22 cellular contexts compared by ENCODE assay signal in genomic region chr12:24244801-24245200, GRCh38.
A peak's percentile ranks its signal among the peaks of the same experiment; 100 is the strongest.
DNase-seq lines count a peak whose midpoint lies in the region; ATAC-seq and TF ChIP-seq lines count a peak whose summit lies in the region.
"Had no signal": no experiment of that assay in that cellular context is flagged by ENCODE, and none has a peak within 500 bp of the region (broad histone marks: within the 10 kb centered on the region; RNA-seq: fewer than 3 reads in every experiment).

No MANE protein-coding gene starts in this region.

- TF ChIP-seq CTCF in WTC11 (IDR thresholded peaks at IDR 0.05) (no peak), CD14-positive monocyte (IDR thresholded peaks at IDR 0.05) (no peak)

- no peak overlapping the region for H2BK15ac ChIP-seq in mesendoderm (replicated peaks; ENCODE audit: low read depth)

- no peak overlapping the region for H3K56ac ChIP-seq in mesendoderm (ENCODE audit: low read length)

- no peak overlapping the region for H3K18ac ChIP-seq in mesendoderm (ENCODE audit: low read length)

- H3K23ac ChIP-seq in mesendoderm (ENCODE audit: low read length): no peak overlapping the region

- ATAC-seq in WTC11: peak; percentile 61
- ATAC-seq: activated T-cell treated with anti-CD3 and anti-CD28 coated beads, Interleukin-2, amount 50 U/mL, for 72 hours had no signal

- no peaks in the 10 kb centered on the region for H3K36me3 Mint-ChIP-seq in WTC11
- no peaks in the 10 kb centered on the region for H3K36me3 Mint-ChIP-seq in CD14-positive monocyte

- peaks cover 57% of the 10 kb centered on the region for H3K4me1 Mint-ChIP-seq in WTC11
- no peaks in the 10 kb centered on the region for H3K4me1 Mint-ChIP-seq in CD14-positive monocyte
- H3K4me1 Mint-ChIP-seq: nephron had no signal

- no peaks in the 10 kb centered on the region for H3K4me1 ChIP-seq in mesendoderm (ENCODE audit: control insufficient read depth, low read depth, low read length)
- H3K4me1 ChIP-seq: stomach, transverse colon had no signal

- no peaks in the 10 kb centered on the region for H3K9me3 Mint-ChIP-seq in WTC11
- H3K9me3 Mint-ChIP-seq in CD14-positive monocyte: peaks cover 0 to 3% (median 1%) of the 10 kb centered on the region in 7 donors
- H3K9me3 Mint-ChIP-seq: activated T-cell treated with anti-CD3 and anti-CD28 coated beads, Interleukin-2, amount 50 U/mL, for 72 hours; nephron had no signal

- CTCF ChIA-PET in WTC11 (lab: Charles Lee): no interaction called here

- H2BK5ac ChIP-seq in mesendoderm (ENCODE audit: low read length): no peak overlapping the region

- H3K36me3 ChIP-seq in mesendoderm (ENCODE audit: control insufficient read depth, insufficient read depth, low read length): no peaks in the 10 kb centered on the region
- H3K36me3 ChIP-seq: BLaER1 treated with 17β-estradiol and CSF1 and Interleukin-3, amounts not matched to agents 10 nM and 100 nM; stomach; transverse colon had no signal

- POLR2A ChIA-PET in WTC11 (lab: Charles Lee): no interaction called here

- H3K4me3 Mint-ChIP-seq in WTC11 (no peak overlapping the region), CD14-positive monocyte (no peak overlapping the region)
- H3K4me3 Mint-ChIP-seq: activated T-cell treated with anti-CD3 and anti-CD28 coated beads, Interleukin-2, amount 50 U/mL, for 72 hours; nephron had no signal

- no peak overlapping the region for H4K8ac ChIP-seq in mesendoderm (ENCODE audit: low read depth, low read length)

- H2BK120ac ChIP-seq in mesendoderm (ENCODE audit: low read depth, low read length): no peak overlapping the region

- H3K4me3 ChIP-seq in mesendoderm (ENCODE audit: low read length): no peak overlapping the region
- H3K4me3 ChIP-seq: BLaER1 treated with 17β-estradiol and CSF1 and Interleukin-3, amounts not matched to agents 10 nM and 100 nM; skin epidermis; stomach; transverse colon had no signal

- no peak overlapping the region for H2AK5ac ChIP-seq in mesendoderm (ENCODE audit: low read length)

- no peaks in the 10 kb centered on the region for H3K27me3 ChIP-seq in mesendoderm (ENCODE audit: insufficient read depth, low read length, poor library complexity)
- H3K27me3 ChIP-seq: BLaER1 treated with 17β-estradiol and CSF1 and Interleukin-3, amounts not matched to agents 10 nM and 100 nM; stomach; transverse colon had no signal

- no peaks in the 10 kb centered on the region for H3K79me1 ChIP-seq in mesendoderm (ENCODE audit: low read length)

- H3K9ac ChIP-seq in mesendoderm (ENCODE audit: low read length): no peak overlapping the region
- H3K9ac ChIP-seq: BLaER1 treated with 17β-estradiol and CSF1 and Interleukin-3, amounts not matched to agents 10 nM and 100 nM had no signal

- no peaks in the 10 kb centered on the region for H3K79me2 ChIP-seq in mesendoderm (ENCODE audit: control insufficient read depth, insufficient read depth, low read length)

- H3K27ac Mint-ChIP-seq in WTC11: peak overlapping the region; percentile 75; the same call in 1 of the 2 replicates
- H3K27ac Mint-ChIP-seq in CD14-positive monocyte: no peak overlapping the region
- H3K27ac Mint-ChIP-seq: activated T-cell treated with anti-CD3 and anti-CD28 coated beads, Interleukin-2, amount 50 U/mL, for 72 hours; nephron had no signal

- H3K4me2 ChIP-seq in mesendoderm (ENCODE audit: low read length): no peak overlapping the region
- H3K4me2 ChIP-seq: BLaER1 treated with 17β-estradiol and CSF1 and Interleukin-3, amounts not matched to agents 10 nM and 100 nM had no signal

- WGBS in mesendoderm (ENCODE audit: extremely low coverage, insufficient coverage, low lambda C conversion rate): no CpG with 5 or more reads among the region's 3 CpGs

- DNase-seq in HPDE6-E6E7 (ENCODE audit: extremely low spot score): peak; percentile 43
- DNase-seq in NCI-H1930 (lab: John Stamatoyannopoulos, UW): peak; percentile 56 to 74
- no peak for DNase-seq in WTC11 (ENCODE audit: low spot score)
- peak; percentile 39 for DNase-seq in mesendoderm
- no peak for DNase-seq in CD14-positive monocyte (ENCODE audit: low spot score)
- DNase-seq in hippocampal formation (lab: John Stamatoyannopoulos, UW): no peak
- DNase-seq in RPMI8226: no peak
- DNase-seq: activated CD4-positive, alpha-beta T cell treated with anti-CD3 and anti-CD28 coated beads, Interleukin-2, amount 50 U/mL, for 1 hour; activated naive CD4-positive, alpha-beta T cell; activated T-cell treated with anti-CD3 and anti-CD28 coated beads, Interleukin-2, amount 50 U/mL, for 72 hours; COR-L47; MV-4-11; NCI-H2029 treated with DMSO at 0.1 percent for 48 hours; NCI-H446; SHP77; stimulated activated CD4-positive, alpha-beta T cell treated with anti-CD3 and anti-CD28 coated beads, Interleukin-1b, Interleukin-23, amount 100 ng/mL, for 48 hours; stomach; T-helper 9 cell; transverse colon had no signal

- H3K4ac ChIP-seq in mesendoderm (ENCODE audit: low read depth, low read length): no peak overlapping the region

- no peak overlapping the region for H4K5ac ChIP-seq in mesendoderm (ENCODE audit: low read length)

- H3K27me3 Mint-ChIP-seq in WTC11 (ENCODE audit: low read depth): no peaks in the 10 kb centered on the region
- no peaks in the 10 kb centered on the region for H3K27me3 Mint-ChIP-seq in CD14-positive monocyte (ENCODE audit: low read depth in 3 of 3)

- intact Hi-C loops in CD14-positive monocyte (cut with micrococcal nuclease): no loop called here

- no peak overlapping the region for H3K27ac ChIP-seq in mesendoderm (ENCODE audit: low read depth, low read length)
- H3K27ac ChIP-seq: BLaER1 treated with 17β-estradiol and CSF1 and Interleukin-3, amounts not matched to agents 10 nM and 100 nM; skin epidermis; stomach; transverse colon had no signal

TF ChIP-seq in WTC11, 78 proteins besides CTCF, POLR2A, EP300 and RAD21:
- TF ChIP-seq ZNF671 (CRISPR knock-in tag; IDR thresholded peaks at IDR 0.05) (no peak), ZNF121 (CRISPR knock-in tag; IDR thresholded peaks at IDR 0.05) (no peak), E2F1 (CRISPR knock-in tag; IDR thresholded peaks at IDR 0.05) (no peak), SMAD4 (CRISPR knock-in tag; IDR thresholded peaks at IDR 0.05) (no peak), NR2C2 (CRISPR knock-in tag; IDR thresholded peaks at IDR 0.05) (no peak), ZNF138 (CRISPR knock-in tag; conservative IDR thresholded peaks at IDR 0.05) (no peak)
- TF ChIP-seq, protein P1, sequence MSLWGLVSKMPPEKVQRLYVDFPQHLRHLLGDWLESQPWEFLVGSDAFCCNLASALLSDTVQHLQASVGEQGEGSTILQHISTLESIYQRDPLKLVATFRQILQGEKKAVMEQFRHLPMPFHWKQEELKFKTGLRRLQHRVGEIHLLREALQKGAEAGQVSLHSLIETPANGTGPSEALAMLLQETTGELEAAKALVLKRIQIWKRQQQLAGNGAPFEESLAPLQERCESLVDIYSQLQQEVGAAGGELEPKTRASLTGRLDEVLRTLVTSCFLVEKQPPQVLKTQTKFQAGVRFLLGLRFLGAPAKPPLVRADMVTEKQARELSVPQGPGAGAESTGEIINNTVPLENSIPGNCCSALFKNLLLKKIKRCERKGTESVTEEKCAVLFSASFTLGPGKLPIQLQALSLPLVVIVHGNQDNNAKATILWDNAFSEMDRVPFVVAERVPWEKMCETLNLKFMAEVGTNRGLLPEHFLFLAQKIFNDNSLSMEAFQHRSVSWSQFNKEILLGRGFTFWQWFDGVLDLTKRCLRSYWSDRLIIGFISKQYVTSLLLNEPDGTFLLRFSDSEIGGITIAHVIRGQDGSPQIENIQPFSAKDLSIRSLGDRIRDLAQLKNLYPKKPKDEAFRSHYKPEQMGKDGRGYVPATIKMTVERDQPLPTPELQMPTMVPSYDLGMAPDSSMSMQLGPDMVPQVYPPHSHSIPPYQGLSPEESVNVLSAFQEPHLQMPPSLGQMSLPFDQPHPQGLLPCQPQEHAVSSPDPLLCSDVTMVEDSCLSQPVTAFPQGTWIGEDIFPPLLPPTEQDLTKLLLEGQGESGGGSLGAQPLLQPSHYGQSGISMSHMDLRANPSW (CRISPR knock-in tag; conservative IDR thresholded peaks at IDR 0.05; ENCODE audit: low read depth): no peak
- TF ChIP-seq, protein P2, sequence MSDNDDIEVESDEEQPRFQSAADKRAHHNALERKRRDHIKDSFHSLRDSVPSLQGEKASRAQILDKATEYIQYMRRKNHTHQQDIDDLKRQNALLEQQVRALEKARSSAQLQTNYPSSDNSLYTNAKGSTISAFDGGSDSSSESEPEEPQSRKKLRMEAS (CRISPR knock-in tag; IDR thresholded peaks at IDR 0.05): no peak
- TF ChIP-seq, protein P3, sequence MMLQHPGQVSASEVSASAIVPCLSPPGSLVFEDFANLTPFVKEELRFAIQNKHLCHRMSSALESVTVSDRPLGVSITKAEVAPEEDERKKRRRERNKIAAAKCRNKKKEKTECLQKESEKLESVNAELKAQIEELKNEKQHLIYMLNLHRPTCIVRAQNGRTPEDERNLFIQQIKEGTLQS (CRISPR knock-in tag; conservative IDR thresholded peaks at IDR 0.05): no peak
- TF ChIP-seq, protein P4, sequence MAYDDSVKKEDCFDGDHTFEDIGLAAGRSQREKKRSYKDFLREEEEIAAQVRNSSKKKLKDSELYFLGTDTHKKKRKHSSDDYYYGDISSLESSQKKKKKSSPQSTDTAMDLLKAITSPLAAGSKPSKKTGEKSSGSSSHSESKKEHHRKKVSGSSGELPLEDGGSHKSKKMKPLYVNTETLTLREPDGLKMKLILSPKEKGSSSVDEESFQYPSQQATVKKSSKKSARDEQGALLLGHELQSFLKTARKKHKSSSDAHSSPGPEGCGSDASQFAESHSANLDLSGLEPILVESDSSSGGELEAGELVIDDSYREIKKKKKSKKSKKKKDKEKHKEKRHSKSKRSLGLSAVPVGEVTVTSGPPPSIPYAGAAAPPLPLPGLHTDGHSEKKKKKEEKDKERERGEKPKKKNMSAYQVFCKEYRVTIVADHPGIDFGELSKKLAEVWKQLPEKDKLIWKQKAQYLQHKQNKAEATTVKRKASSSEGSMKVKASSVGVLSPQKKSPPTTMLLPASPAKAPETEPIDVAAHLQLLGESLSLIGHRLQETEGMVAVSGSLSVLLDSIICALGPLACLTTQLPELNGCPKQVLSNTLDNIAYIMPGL (CRISPR knock-in tag; IDR thresholded peaks at IDR 0.05): no peak

Comparison
In these comparisons a context has a peak if more than half of its experiments do, and no peak if none do; other contexts are left out.
1. DNase-seq: peak in HPDE6-E6E7 (single experiment), NCI-H1930 (2 of 2) and mesendoderm (single experiment); none in WTC11 (single experiment), CD14-positive monocyte (single experiment), hippocampal formation (0 of 2) and RPMI8226 (single experiment).